8 cellular contexts compared by ENCODE assay signal in genomic region chr10:102451105-102451969, GRCh38. TPM values are rescaled to one million over a fixed set of nuclear protein-coding genes. Genes with fewer than 3 reads are reported as not detected.
DNase-seq lines count a peak whose midpoint lies in the region; ATAC-seq, FAIRE-seq and TF ChIP-seq lines count a peak whose summit lies in the region.

A gene with protein sequence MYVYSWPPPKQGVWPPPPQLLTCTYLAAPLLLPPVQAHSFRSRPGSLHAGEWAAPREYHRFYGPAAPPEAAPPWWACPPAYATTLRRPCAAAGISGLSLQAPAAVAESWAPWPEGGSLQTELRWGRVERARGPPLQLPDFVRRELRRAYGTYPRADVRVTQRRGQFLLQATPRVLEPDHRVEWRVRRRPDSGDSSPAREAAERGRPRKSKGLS (minus strand): TSS chr10:102451543. CDS start chr10:102451093, 450 bp downstream.

- intact Hi-C loops in Right ventricle myocardium superior (cut with DNase I): no loop called here

- CTCF ChIA-PET in activated CD8-positive, alpha-beta memory T cell treated with anti-CD3 and anti-CD28 coated beads, Interleukin-2, amount 10 ng/mL, durations not matched to agents 7 days and 5 days (lab: Charles Lee): interaction anchor here (0.6 to 3.9 kb wide), 16 partner anchors 10 to 225 kb away, joined by 3 to 23 read pairs (median 5); partner anchors contain the start of genes CUEDC2, FBXL15, NFKB2 and SUFU

- H3K27me3 ChIP-seq in cardiac muscle cell: no peaks in the 10 kb centered on the region
- H3K27me3 ChIP-seq in iPS-15b (ENCODE audit: control insufficient read depth, insufficient read depth, low read length): no peaks in the 10 kb centered on the region

- H3K36me3 ChIP-seq in cardiac muscle cell: no peaks in the 10 kb centered on the region
- H3K36me3 ChIP-seq in iPS-15b (ENCODE audit: control insufficient read depth, insufficient read depth, low read length): peaks cover 11% of the 10 kb centered on the region

- H3K4me3 ChIP-seq in cardiac muscle cell (peak within 1 kb of the TSS; percentile 89), iPS-15b (ENCODE audit: low read depth, low read length) (peak within 1 kb of the TSS; percentile 81)

- FAIRE-seq in GM12892 (lab: Jason Lieb, UNC): no peak

- H3K9me3 Mint-ChIP-seq in activated CD8-positive, alpha-beta memory T cell treated with anti-CD3 and anti-CD28 coated beads, Interleukin-2, amount 10 ng/mL, durations not matched to agents 7 days and 5 days (ENCODE audit: low read depth): no peaks in the 10 kb centered on the region
- no peaks in the 10 kb centered on the region for H3K9me3 Mint-ChIP-seq in stimulated activated effector memory CD8-positive, alpha-beta T cell treated with anti-CD3 and anti-CD28 coated beads, Interleukin-12 subunit alpha, Interleukin-12 subunit beta, amount 100 ng/mL, for 72 hours

- H3K27me3 Mint-ChIP-seq in activated CD8-positive, alpha-beta memory T cell treated with anti-CD3 and anti-CD28 coated beads, Interleukin-2, amount 10 ng/mL, durations not matched to agents 7 days and 5 days: no peaks in the 10 kb centered on the region

- no peaks in the 10 kb centered on the region for H3K9me3 ChIP-seq in cardiac muscle cell (ENCODE audit: low read depth)
- H3K9me3 ChIP-seq in iPS-15b (ENCODE audit: control insufficient read depth, insufficient read depth, low read length): no peaks in the 10 kb centered on the region

- peak within 1 kb of the TSS; percentile 67 for H3K27ac ChIP-seq in cardiac muscle cell

- peak within 1 kb of the TSS; percentile 54 for H3K9ac ChIP-seq in iPS-15b (ENCODE audit: low read depth, low read length)

- peaks cover 4% of the 10 kb centered on the region for H3K4me1 ChIP-seq in cardiac muscle cell (ENCODE audit: low read depth)
- peaks cover 33% of the 10 kb centered on the region for H3K4me1 ChIP-seq in iPS-15b (ENCODE audit: control insufficient read depth, insufficient read depth, low read length)

- no peak for DNase-seq in cardiac muscle cell (ENCODE audit: low read depth in 1 of 2, low spot score in 1 of 2)
- no peak for DNase-seq in Right ventricle myocardium superior
- peak; percentile 46 for DNase-seq in activated CD8-positive, alpha-beta memory T cell treated with anti-CD3 and anti-CD28 coated beads, Interleukin-2, amount 10 ng/mL, durations not matched to agents 7 days and 5 days
- peak in 1 of 2 donors; percentile 60 for DNase-seq in stimulated activated effector memory CD8-positive, alpha-beta T cell treated with anti-CD3 and anti-CD28 coated beads, Interleukin-12 subunit alpha, Interleukin-12 subunit beta, amount 100 ng/mL, for 72 hours (ENCODE audit: low spot score in 2 of 2)
- no peak for DNase-seq in GM12892 (ENCODE audit: insufficient read length)

- H3K4me1 Mint-ChIP-seq in activated CD8-positive, alpha-beta memory T cell treated with anti-CD3 and anti-CD28 coated beads, Interleukin-2, amount 10 ng/mL, durations not matched to agents 7 days and 5 days: peaks cover 45% of the 10 kb centered on the region
- H3K4me1 Mint-ChIP-seq in stimulated activated effector memory CD8-positive, alpha-beta T cell treated with anti-CD3 and anti-CD28 coated beads, Interleukin-12 subunit alpha, Interleukin-12 subunit beta, amount 100 ng/mL, for 72 hours: peaks cover 31% of the 10 kb centered on the region

- H3K27ac Mint-ChIP-seq in activated CD8-positive, alpha-beta memory T cell treated with anti-CD3 and anti-CD28 coated beads, Interleukin-2, amount 10 ng/mL, durations not matched to agents 7 days and 5 days: peak within 1 kb of the TSS; percentile 78
- H3K27ac Mint-ChIP-seq in stimulated activated effector memory CD8-positive, alpha-beta T cell treated with anti-CD3 and anti-CD28 coated beads, Interleukin-12 subunit alpha, Interleukin-12 subunit beta, amount 100 ng/mL, for 72 hours: peak within 1 kb of the TSS; percentile 94

- no peak for TF ChIP-seq CTCF in cardiac muscle cell (IDR thresholded peaks at IDR 0.05; ENCODE audit: low read depth, low read length)

- H3K36me3 Mint-ChIP-seq in activated CD8-positive, alpha-beta memory T cell treated with anti-CD3 and anti-CD28 coated beads, Interleukin-2, amount 10 ng/mL, durations not matched to agents 7 days and 5 days: peaks cover 12% of the 10 kb centered on the region
- peaks cover 56% of the 10 kb centered on the region for H3K36me3 Mint-ChIP-seq in stimulated activated effector memory CD8-positive, alpha-beta T cell treated with anti-CD3 and anti-CD28 coated beads, Interleukin-12 subunit alpha, Interleukin-12 subunit beta, amount 100 ng/mL, for 72 hours

- peak within 1 kb of the TSS; percentile 86 for H3K4me3 Mint-ChIP-seq in activated CD8-positive, alpha-beta memory T cell treated with anti-CD3 and anti-CD28 coated beads, Interleukin-2, amount 10 ng/mL, durations not matched to agents 7 days and 5 days
- peak within 1 kb of the TSS; percentile 90 for H3K4me3 Mint-ChIP-seq in stimulated activated effector memory CD8-positive, alpha-beta T cell treated with anti-CD3 and anti-CD28 coated beads, Interleukin-12 subunit alpha, Interleukin-12 subunit beta, amount 100 ng/mL, for 72 hours

- TF ChIP-seq POLR2A in GM12892 (IDR thresholded peaks at IDR 0.05; ENCODE audit: low read depth, low read length): no peak

- ATAC-seq in Right ventricle myocardium superior (ENCODE audit: poor library complexity): no peak
- no peak for ATAC-seq in activated CD8-positive, alpha-beta memory T cell treated with anti-CD3 and anti-CD28 coated beads, Interleukin-2, amount 10 ng/mL, durations not matched to agents 7 days and 5 days
- ATAC-seq in stimulated activated effector memory CD8-positive, alpha-beta T cell treated with anti-CD3 and anti-CD28 coated beads, Interleukin-12 subunit alpha, Interleukin-12 subunit beta, amount 100 ng/mL, for 72 hours: no peak
- no peak for ATAC-seq in HG02870 (IDR thresholded peaks at IDR 0.05; ENCODE audit: unreplicated experiment)
- no peak for ATAC-seq in GM18502 (IDR thresholded peaks at IDR 0.05; ENCODE audit: poor library complexity, unreplicated experiment)

RNA-seq across cellular contexts. Expression of the gene that starts here (rescaled TPM):
- total RNA-seq in cardiac muscle cell (not detected in 2 replicates), Right ventricle myocardium superior (not detected)
- 1.7 and 2.0 TPM in 2 replicates for polyA plus RNA-seq in cardiac muscle cell
- under 1 TPM in 1 of 2 experiments, not detected in 1; 0.35 TPM for total RNA-seq in activated CD8-positive, alpha-beta memory T cell treated with anti-CD3 and anti-CD28 coated beads, Interleukin-2, amount 10 ng/mL, durations not matched to agents 7 days and 5 days
- polyA plus RNA-seq in GM12892 (2012; ENCODE audit: missing spikeins): 0.30 TPM

Comparison
In these comparisons a context has a peak if more than half of its experiments do, and no peak if none do; other contexts are left out.
1. Peak in DNase-seq in activated CD8-positive, alpha-beta memory T cell treated with anti-CD3 and anti-CD28 coated beads, Interleukin-2, amount 10 ng/mL, durations not matched to agents 7 days and 5 days; RNA of the gene not detected or under 1 TPM.